In genomic region chr13:75480691-75481175, GRCh38 we compare ENCODE assay signal across 1 cellular context.
TF ChIP-seq lines count a peak whose summit lies in the region.

No MANE protein-coding gene starts in this region.

TF ChIP-seq in HepG2, 621 proteins besides CTCF, POLR2A, EP300 and RAD21 (continued from another document and continues in another):
- TF ChIP-seq PRDM15 (CRISPR knock-in tag; IDR thresholded peaks at IDR 0.05): no peak
- TF ChIP-seq ZNF775 (CRISPR knock-in tag; IDR thresholded peaks at IDR 0.05; ENCODE audit: borderline replicate concordance): no peak
- TF ChIP-seq CBX5 (CRISPR knock-in tag; IDR thresholded peaks at IDR 0.05; ENCODE audit: borderline replicate concordance): no peak
- peak; percentile 79; the same call in 1 of the 2 replicates for TF ChIP-seq MTA1 (CRISPR knock-in tag; IDR thresholded peaks at IDR 0.05; ENCODE audit: borderline replicate concordance)
- 0 out of 2 replicates have a peak, but pooled peaks have one; percentile 19 for TF ChIP-seq AFF4 (CRISPR knock-in tag; IDR thresholded peaks at IDR 0.05)
- TF ChIP-seq ZNF333 (CRISPR knock-in tag; IDR thresholded peaks at IDR 0.05; ENCODE audit: borderline replicate concordance): no peak
- TF ChIP-seq ESRRA (CRISPR knock-in tag; IDR thresholded peaks at IDR 0.05; ENCODE audit: low read depth): no peak
- peak in 1 of 2 experiments; percentile 18; a peak in 2 of 4 replicates for TF ChIP-seq HMGXB4 (CRISPR knock-in tag; IDR thresholded peaks at IDR 0.05; ENCODE audit: borderline replicate concordance in 1 of 2, low read depth in 1 of 2)
- peak; percentile 58; the same call in 1 of the 2 replicates for TF ChIP-seq ZNF670 (CRISPR knock-in tag; IDR thresholded peaks at IDR 0.05; ENCODE audit: borderline replicate concordance)
- peak; percentile 89 for TF ChIP-seq KAT7 (CRISPR knock-in tag; IDR thresholded peaks at IDR 0.05; ENCODE audit: borderline replicate concordance)
- TF ChIP-seq SRY (CRISPR knock-in tag; IDR thresholded peaks at IDR 0.05): 0 out of 2 replicates have a peak, but pooled peaks have one; percentile 23
- TF ChIP-seq GABPA (IDR thresholded peaks at IDR 0.05; ENCODE audit: low read depth, low read length): no peak
- no peak for TF ChIP-seq GABPA (CRISPR knock-in tag; IDR thresholded peaks at IDR 0.05; ENCODE audit: low read depth)
- TF ChIP-seq NR0B2 (CRISPR knock-in tag; IDR thresholded peaks at IDR 0.05): no peak
- no peak for TF ChIP-seq ZSCAN29 (CRISPR knock-in tag; conservative IDR thresholded peaks at IDR 0.05)
- TF ChIP-seq HINFP (CRISPR knock-in tag; IDR thresholded peaks at IDR 0.05; ENCODE audit: low read depth): peak; percentile 18; the same call in 1 of the 2 replicates
- TF ChIP-seq RXRB (CRISPR knock-in tag; IDR thresholded peaks at IDR 0.05; ENCODE audit: borderline replicate concordance): 0 out of 2 replicates have a peak, but pooled peaks have one; percentile 17
- TF ChIP-seq ZFY (CRISPR knock-in tag; IDR thresholded peaks at IDR 0.05): 0 out of 2 replicates have a peak, but pooled peaks have one; percentile 2
- no peak for TF ChIP-seq SOX13 (IDR thresholded peaks at IDR 0.05)
- peak in 1 of 2 experiments; percentile 8; a peak in 1 of 4 replicates for TF ChIP-seq SOX13 (CRISPR knock-in tag; conservative IDR thresholded peaks at IDR 0.05 in 1 of 2, IDR thresholded peaks at IDR 0.05 in 1 of 2)
- no peak for TF ChIP-seq ZNF616 (CRISPR knock-in tag; IDR thresholded peaks at IDR 0.05; ENCODE audit: low read depth)
- TF ChIP-seq ZFAT (CRISPR knock-in tag; conservative IDR thresholded peaks at IDR 0.05): no peak
- TF ChIP-seq LBX2 (CRISPR knock-in tag; IDR thresholded peaks at IDR 0.05; ENCODE audit: borderline replicate concordance): no peak
- no peak for TF ChIP-seq ZNF83 (CRISPR knock-in tag; IDR thresholded peaks at IDR 0.05; ENCODE audit: borderline replicate concordance)
- TF ChIP-seq MXD1 (CRISPR knock-in tag; IDR thresholded peaks at IDR 0.05): peak; percentile 41; the same call in 1 of the 2 replicates
- TF ChIP-seq ZFP90 (CRISPR knock-in tag; IDR thresholded peaks at IDR 0.05; ENCODE audit: borderline replicate concordance): no peak; the same call in 1 of the 2 replicates
- no peak for TF ChIP-seq SP2 (CRISPR knock-in tag; IDR thresholded peaks at IDR 0.05)
- peak; percentile 35 for TF ChIP-seq YY1 (IDR thresholded peaks at IDR 0.05; ENCODE audit: insufficient read depth, insufficient replicate concordance, low read depth, low read length)
- no peak for TF ChIP-seq ZFP36L2 (CRISPR knock-in tag; IDR thresholded peaks at IDR 0.05)
- peak; percentile 42; the same call in 1 of the 2 replicates for TF ChIP-seq DMAP1 (CRISPR knock-in tag; IDR thresholded peaks at IDR 0.05)
- no peak for TF ChIP-seq HNRNPH1 (optimal IDR thresholded peaks at IDR 0.05; ENCODE audit: low read depth, low read length)
- no peak for TF ChIP-seq CHCHD3 (CRISPR knock-in tag; IDR thresholded peaks at IDR 0.05)
- no peak for TF ChIP-seq ZNF232 (CRISPR knock-in tag; IDR thresholded peaks at IDR 0.05; ENCODE audit: borderline replicate concordance)
- no peak for TF ChIP-seq ZNF652 (CRISPR knock-in tag; IDR thresholded peaks at IDR 0.05; ENCODE audit: borderline replicate concordance, low read depth)
- no peak for TF ChIP-seq ZNF629 (CRISPR knock-in tag; conservative IDR thresholded peaks at IDR 0.05)
- TF ChIP-seq ARID5B (CRISPR knock-in tag; IDR thresholded peaks at IDR 0.05): peak; percentile 35
- no peak; the same call in 1 of the 2 replicates for TF ChIP-seq HBP1 (CRISPR knock-in tag; IDR thresholded peaks at IDR 0.05; ENCODE audit: low read depth)
- TF ChIP-seq SALL1 (CRISPR knock-in tag; IDR thresholded peaks at IDR 0.05): peak; percentile 57
- 0 out of 2 replicates have a peak, but pooled peaks have one; percentile 60 for TF ChIP-seq ZNF605 (CRISPR knock-in tag; IDR thresholded peaks at IDR 0.05)
- TF ChIP-seq MBNL3 (CRISPR knock-in tag; conservative IDR thresholded peaks at IDR 0.05): no peak
- 0 out of 2 replicates have a peak, but pooled peaks have one; percentile 19 for TF ChIP-seq FOXP4 (CRISPR knock-in tag; IDR thresholded peaks at IDR 0.05)
